Comparison of ENCODE assay signal across 24 cellular contexts in genomic region chr14:104195854-104196253, GRCh38. TPM values are rescaled to one million over a fixed set of nuclear protein-coding genes. Genes with fewer than 3 reads are reported as not detected.
DNase-seq lines count a peak whose midpoint lies in the region; TF ChIP-seq lines count a peak whose summit lies in the region.
"Had no signal": no experiment of that assay in that cellular context is flagged by ENCODE, and none has a peak within 500 bp of the region (broad histone marks: within the 10 kb centered on the region; RNA-seq: fewer than 3 reads in every experiment).

No MANE protein-coding gene starts in this region.

- H3K27ac ChIP-seq in neural cell (ENCODE audit: low read length) (peak overlapping the region; percentile 82), sigmoid colon (no peak overlapping the region)
- H3K27ac ChIP-seq: 22Rv1, brain microvascular endothelial cell, heart right ventricle had no signal

- DNase-seq in DMS 273 (lab: John Stamatoyannopoulos, UW; ENCODE audit: unreplicated experiment) (peak; percentile 41), DMS 273 treated with DMSO at 0.1 percent for 48 hours (lab: John Stamatoyannopoulos, UW) (no peak), NCI-H1105 (lab: John Stamatoyannopoulos, UW) (peak; percentile 58), NCI-H748 treated with DMSO at 0.1 percent for 48 hours (lab: John Stamatoyannopoulos, UW) (peak; percentile 67), NCI-H146 treated with DMSO at 0.1 percent for 48 hours (lab: John Stamatoyannopoulos, UW; ENCODE audit: unreplicated experiment) (no peak), sigmoid colon (no peak)
- DNase-seq in stimulated activated CD4-positive, alpha-beta T cell treated with anti-CD3 and anti-CD28 coated beads, Interleukin-15, amount 100 ng/mL, for 24 hours = no peak
- DNase-seq: activated CD4-positive, alpha-beta T cell treated with anti-CD3 and anti-CD28 coated beads for 1 hour; activated CD8-positive, alpha-beta memory T cell treated with anti-CD3 and anti-CD28 coated beads for 24 hours; activated T-cell treated with anti-CD3 and anti-CD28 coated beads, Interleukin-2, amount 50 U/mL, for 1 hour; brain microvascular endothelial cell; CD4-positive, alpha-beta T cell; DMS153; effector CD4-positive, alpha-beta T cell; erythroblast; GDM1; GOT3; heart right ventricle; Kasumi-1; NK-92 treated with Interleukin-12 subunit alpha and Interleukin-12 subunit beta, amount 100 ng/mL, for 24 hours; occipital lobe had no signal

- peak; percentile 67 for TF ChIP-seq EP300 in neural cell (conservative IDR thresholded peaks at IDR 0.05; ENCODE audit: poor library complexity, severe bottlenecking)
- TF ChIP-seq EP300 in sigmoid colon (IDR thresholded peaks at IDR 0.05) = no peak

- H3K9ac ChIP-seq in neural cell (ENCODE audit: low read length) = peak overlapping the region; percentile 52

- no peaks in the 10 kb centered on the region for H3K9me2 ChIP-seq in neural cell (ENCODE audit: insufficient read depth, low read length)

- H3K36me3 ChIP-seq in neural cell (ENCODE audit: insufficient read depth, low read length) = no peaks in the 10 kb centered on the region
- H3K36me3 ChIP-seq in sigmoid colon = no peaks in the 10 kb centered on the region
- H3K36me3 ChIP-seq: brain microvascular endothelial cell, heart right ventricle had no signal

- 20 to 51% methylated on average over 17 of the region's 17 CpGs for WGBS in sigmoid colon, 2 donors

- H3K4me2 ChIP-seq in neural cell (ENCODE audit: low read length) = peak overlapping the region; percentile 14
- H3K4me2 ChIP-seq: smooth muscle cell had no signal

- H3K27me3 ChIP-seq in neural cell (ENCODE audit: insufficient read depth, low read depth, low read length) (no peaks in the 10 kb centered on the region), sigmoid colon (no peaks in the 10 kb centered on the region)
- H3K27me3 ChIP-seq: brain microvascular endothelial cell had no signal

- H3K4me3 ChIP-seq in neural cell (ENCODE audit: low read length) (peak overlapping the region; percentile 22), sigmoid colon (no peak overlapping the region)
- H3K4me3 ChIP-seq: heart right ventricle, smooth muscle cell had no signal

- peaks cover 0 to 9% (median 0%) of the 10 kb centered on the region in 4 donors for H3K4me1 ChIP-seq in sigmoid colon
- H3K4me1 ChIP-seq: heart right ventricle had no signal

- no peaks in the 10 kb centered on the region for H3K9me3 ChIP-seq in neural cell (ENCODE audit: low read length)
- no peaks in the 10 kb centered on the region for H3K9me3 ChIP-seq in sigmoid colon
- H3K9me3 ChIP-seq: heart right ventricle had no signal

- peak overlapping the region; percentile 21 for H2AFZ ChIP-seq in neural cell (ENCODE audit: low read depth, low read length)

- TF ChIP-seq CTCF in neural cell (IDR thresholded peaks at IDR 0.05; ENCODE audit: poor library complexity, severe bottlenecking) = no peak
- no peak for TF ChIP-seq CTCF in sigmoid colon (IDR thresholded peaks at IDR 0.05)

- TF ChIP-seq RAD21 in neural cell (conservative IDR thresholded peaks at IDR 0.05) = peak; percentile 38

- no peak for TF ChIP-seq POLR2A in sigmoid colon (IDR thresholded peaks at IDR 0.05)

- H3F3A ChIP-seq in neural cell (ENCODE audit: insufficient read depth, low read length, poor library complexity, severe bottlenecking) = no peaks in the 10 kb centered on the region

- intact Hi-C loops in sigmoid colon (cut with DNase I) = no loop called here

- no peaks in the 10 kb centered on the region for H4K20me1 ChIP-seq in neural cell (ENCODE audit: insufficient read depth)

- H3K79me2 ChIP-seq in neural cell (replicated peaks; ENCODE audit: insufficient read depth, low read length) = no peaks in the 10 kb centered on the region

TF ChIP-seq in neural cell, 6 proteins besides CTCF, POLR2A, EP300 and RAD21:
- no peak for TF ChIP-seq EZH2 (IDR thresholded peaks at IDR 0.05; ENCODE audit: borderline replicate concordance, insufficient read depth, low read length, poor library complexity, severe bottlenecking)
- peak; percentile 80 for TF ChIP-seq POLR2AphosphoS5 (IDR thresholded peaks at IDR 0.05)
- TF ChIP-seq, protein P1, sequence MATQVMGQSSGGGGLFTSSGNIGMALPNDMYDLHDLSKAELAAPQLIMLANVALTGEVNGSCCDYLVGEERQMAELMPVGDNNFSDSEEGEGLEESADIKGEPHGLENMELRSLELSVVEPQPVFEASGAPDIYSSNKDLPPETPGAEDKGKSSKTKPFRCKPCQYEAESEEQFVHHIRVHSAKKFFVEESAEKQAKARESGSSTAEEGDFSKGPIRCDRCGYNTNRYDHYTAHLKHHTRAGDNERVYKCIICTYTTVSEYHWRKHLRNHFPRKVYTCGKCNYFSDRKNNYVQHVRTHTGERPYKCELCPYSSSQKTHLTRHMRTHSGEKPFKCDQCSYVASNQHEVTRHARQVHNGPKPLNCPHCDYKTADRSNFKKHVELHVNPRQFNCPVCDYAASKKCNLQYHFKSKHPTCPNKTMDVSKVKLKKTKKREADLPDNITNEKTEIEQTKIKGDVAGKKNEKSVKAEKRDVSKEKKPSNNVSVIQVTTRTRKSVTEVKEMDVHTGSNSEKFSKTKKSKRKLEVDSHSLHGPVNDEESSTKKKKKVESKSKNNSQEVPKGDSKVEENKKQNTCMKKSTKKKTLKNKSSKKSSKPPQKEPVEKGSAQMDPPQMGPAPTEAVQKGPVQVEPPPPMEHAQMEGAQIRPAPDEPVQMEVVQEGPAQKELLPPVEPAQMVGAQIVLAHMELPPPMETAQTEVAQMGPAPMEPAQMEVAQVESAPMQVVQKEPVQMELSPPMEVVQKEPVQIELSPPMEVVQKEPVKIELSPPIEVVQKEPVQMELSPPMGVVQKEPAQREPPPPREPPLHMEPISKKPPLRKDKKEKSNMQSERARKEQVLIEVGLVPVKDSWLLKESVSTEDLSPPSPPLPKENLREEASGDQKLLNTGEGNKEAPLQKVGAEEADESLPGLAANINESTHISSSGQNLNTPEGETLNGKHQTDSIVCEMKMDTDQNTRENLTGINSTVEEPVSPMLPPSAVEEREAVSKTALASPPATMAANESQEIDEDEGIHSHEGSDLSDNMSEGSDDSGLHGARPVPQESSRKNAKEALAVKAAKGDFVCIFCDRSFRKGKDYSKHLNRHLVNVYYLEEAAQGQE (IDR thresholded peaks at IDR 0.05; ENCODE audit: borderline replicate concordance) = peak; percentile 73
- peak; percentile 49 for TF ChIP-seq SMC3 (conservative IDR thresholded peaks at IDR 0.05; ENCODE audit: poor library complexity)
- TF ChIP-seq MXI1 (conservative IDR thresholded peaks at IDR 0.05; ENCODE audit: poor library complexity, severe bottlenecking) = no peak

RNA-seq across cellular contexts. Expression of gene KIF26A, which starts 57.5 kb away (rescaled TPM):
- polyA plus RNA-seq in neural cell = 11.2 and 12.2 TPM in 2 replicates
- polyA minus RNA-seq in neural cell = 24.1 and 31.9 TPM in 2 replicates
- 1 to 10 TPM; 1.3 to 2.7 (median 2.3) TPM for total RNA-seq in sigmoid colon
- 1 to 10 TPM in 2 of 3 donors, under 1 TPM in 1; 0.60 to 4.2 (median 1.4) TPM for polyA plus RNA-seq in sigmoid colon

Comparison
In these comparisons a context has a peak if more than half of its experiments do, and no peak if none do; other contexts are left out.
1. DNase-seq: peak in DMS 273 (single experiment), NCI-H1105 (single experiment) and NCI-H748 treated with DMSO at 0.1 percent for 48 hours (single experiment); none in DMS 273 treated with DMSO at 0.1 percent for 48 hours (single experiment), stimulated activated CD4-positive, alpha-beta T cell treated with anti-CD3 and anti-CD28 coated beads, Interleukin-15, amount 100 ng/mL, for 24 hours (single experiment), NCI-H146 treated with DMSO at 0.1 percent for 48 hours (single experiment) and sigmoid colon (single experiment).